ENCODE assay signal across 33 cellular contexts in the genomic region with DNA sequence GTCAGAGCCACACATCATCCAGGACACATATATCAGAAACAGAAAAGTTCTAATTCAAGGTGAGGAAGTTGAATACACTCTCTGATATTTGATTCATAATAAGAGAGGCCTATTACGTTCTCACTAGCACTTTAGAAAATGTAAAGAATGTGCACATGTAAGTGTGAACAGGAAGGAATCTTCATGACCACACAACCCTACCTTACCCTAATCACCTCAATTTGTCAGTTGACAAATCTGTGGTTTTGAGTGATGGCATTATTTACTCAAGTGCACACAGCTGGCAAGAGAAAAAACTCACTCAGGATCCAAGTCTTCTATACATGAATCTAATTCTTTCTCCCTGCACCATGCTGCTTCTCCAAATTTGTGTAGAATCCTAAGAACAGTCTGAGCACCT.
DNase-seq lines count a peak whose midpoint lies in the region; ATAC-seq and TF ChIP-seq lines count a peak whose summit lies in the region.
"Had no signal": no experiment of that assay in that cellular context is flagged by ENCODE, and none has a peak within 500 bp of the region (broad histone marks: within the 10 kb centered on the region; RNA-seq: fewer than 3 reads in every experiment).

No MANE protein-coding gene starts in this region.

- H4K20me1 ChIP-seq in DND-41 (ENCODE audit: insufficient read depth, low read length) = no peaks in the 10 kb centered on the region

- intact Hi-C loops in CD8-positive, alpha-beta T cell (cut with DNase I, micrococcal nuclease) = no loop called here
- intact Hi-C loops in uterus (cut with DNase I; ENCODE audit: low total_unique reads) = no loop called here

- no peak overlapping the region for H4K8ac ChIP-seq in mesenchymal stem cell (ENCODE audit: low read length)

- H3K4ac ChIP-seq in mesenchymal stem cell (ENCODE audit: low read depth in 1 of 2, low read length in 2 of 2) = no peak overlapping the region

- no peak overlapping the region for H3K14ac ChIP-seq in mesenchymal stem cell (ENCODE audit: low read length in 2 of 2)

- H3K4me3 Mint-ChIP-seq in CD8-positive, alpha-beta T cell = no peak overlapping the region
- H3K4me3 Mint-ChIP-seq: activated naive CD4-positive, alpha-beta T cell treated with anti-CD3 and anti-CD28 coated beads, Interleukin-2, amount 50 U/mL, for 24 hours; B cell; CD4-positive, alpha-beta memory T cell; neural progenitor cell had no signal

- H2AK5ac ChIP-seq in mesenchymal stem cell (ENCODE audit: low read length, severe bottlenecking) = no peak overlapping the region

- H3K36me3 ChIP-seq in DND-41 (ENCODE audit: insufficient read depth, low read length) (no peaks in the 10 kb centered on the region), mesenchymal stem cell (ENCODE audit: control insufficient read depth in 1 of 2, insufficient read depth in 2 of 2, low read depth in 1 of 2, low read length in 2 of 2) (no peaks in the 10 kb centered on the region), uterus (no peaks in the 10 kb centered on the region)
- H3K36me3 ChIP-seq in CD8-positive, alpha-beta T cell (ENCODE audit: insufficient read depth, low read length) = no peaks in the 10 kb centered on the region
- H3K36me3 ChIP-seq: heart left ventricle, left ventricle myocardium inferior, neural progenitor cell, right atrium auricular region, upper lobe of right lung, WERI-Rb-1 had no signal

- H3K27ac ChIP-seq in DND-41 (ENCODE audit: low read length) = no peak overlapping the region
- H3K27ac ChIP-seq in mesenchymal stem cell (ENCODE audit: low read length, poor library complexity, severe bottlenecking) = no peak overlapping the region
- H3K27ac ChIP-seq in CD8-positive, alpha-beta T cell (ENCODE audit: low read depth, low read length) = no peak overlapping the region
- H3K27ac ChIP-seq in uterus = no peak overlapping the region
- H3K27ac ChIP-seq: coronary artery, heart left ventricle, left ventricle myocardium inferior, neural progenitor cell, parathyroid adenoma, right atrium auricular region, upper lobe of right lung, WERI-Rb-1 had no signal

- no peaks in the 10 kb centered on the region for H3K4me1 Mint-ChIP-seq in CD8-positive, alpha-beta T cell (ENCODE audit: low read depth)
- H3K4me1 Mint-ChIP-seq: activated naive CD4-positive, alpha-beta T cell treated with anti-CD3 and anti-CD28 coated beads, Interleukin-2, amount 50 U/mL, for 24 hours; B cell; CD4-positive, alpha-beta memory T cell; neural progenitor cell had no signal

- WGBS in mesenchymal stem cell = 0% methylated on average over 1 of the region's 1 CpG

- H3K9me3 ChIP-seq in DND-41 (ENCODE audit: insufficient read depth, low read length, severe bottlenecking) (no peaks in the 10 kb centered on the region), mesenchymal stem cell (ENCODE audit: control insufficient read depth, low read length) (no peaks in the 10 kb centered on the region), uterus (no peaks in the 10 kb centered on the region)
- no peaks in the 10 kb centered on the region for H3K9me3 ChIP-seq in CD8-positive, alpha-beta T cell (ENCODE audit: low read length)
- H3K9me3 ChIP-seq: heart left ventricle, left ventricle myocardium inferior, right atrium auricular region, upper lobe of right lung had no signal

- H3K4me1 ChIP-seq in DND-41 (ENCODE audit: insufficient read depth, low read length) (no peaks in the 10 kb centered on the region), mesenchymal stem cell (ENCODE audit: control insufficient read depth, insufficient read depth, low read depth, low read length) (no peaks in the 10 kb centered on the region), uterus (no peaks in the 10 kb centered on the region)
- H3K4me1 ChIP-seq in CD8-positive, alpha-beta T cell (ENCODE audit: insufficient read depth, low read length) = no peaks in the 10 kb centered on the region
- H3K4me1 ChIP-seq: heart left ventricle, left ventricle myocardium inferior, parathyroid adenoma, right atrium auricular region, upper lobe of right lung had no signal

- CTCF ChIA-PET in CD8-positive, alpha-beta T cell (lab: Charles Lee) = no interaction called here

- no peak overlapping the region for H3K18ac ChIP-seq in mesenchymal stem cell (ENCODE audit: low read depth in 1 of 2, low read length in 2 of 2)

- no peak overlapping the region for H2BK5ac ChIP-seq in mesenchymal stem cell (ENCODE audit: low read depth, low read length, poor library complexity, severe bottlenecking)

- H2BK120ac ChIP-seq in mesenchymal stem cell (ENCODE audit: low read depth, low read length) = no peak overlapping the region

- H4K91ac ChIP-seq in mesenchymal stem cell (ENCODE audit: low read length) = no peak overlapping the region

- H2BK12ac ChIP-seq in mesenchymal stem cell (ENCODE audit: low read length in 2 of 2) = no peak overlapping the region

- no peak overlapping the region for H2AFZ ChIP-seq in DND-41 (ENCODE audit: low read depth, low read length)
- no peak overlapping the region for H2AFZ ChIP-seq in mesenchymal stem cell (ENCODE audit: low read depth, low read length)
- H2AFZ ChIP-seq: neural progenitor cell, parathyroid adenoma had no signal

- H3K4me2 ChIP-seq in DND-41 (ENCODE audit: insufficient read depth, low read length) (no peak overlapping the region), mesenchymal stem cell (ENCODE audit: low read length, poor library complexity, severe bottlenecking) (no peak overlapping the region)
- H3K4me2 ChIP-seq: neural progenitor cell had no signal

- H3K79me1 ChIP-seq in mesenchymal stem cell (replicated peaks; ENCODE audit: low read length, poor library complexity, severe bottlenecking) = no peaks in the 10 kb centered on the region

- H3K79me2 ChIP-seq in DND-41 (ENCODE audit: insufficient read depth, low read length) = no peaks in the 10 kb centered on the region
- H3K79me2 ChIP-seq: parathyroid adenoma had no signal

- H2BK15ac ChIP-seq in mesenchymal stem cell (ENCODE audit: low read depth, poor library complexity, severe bottlenecking) = no peak overlapping the region

- no peak overlapping the region for H3K23ac ChIP-seq in mesenchymal stem cell (ENCODE audit: low read length in 2 of 2)

- H3K4me3 ChIP-seq in DND-41 (ENCODE audit: low read depth in 1 of 2, low read length in 2 of 2) (no peak overlapping the region), mesenchymal stem cell (ENCODE audit: insufficient read depth in 1 of 2, low read depth in 1 of 2, low read length in 2 of 2) (no peak overlapping the region), uterus (no peak overlapping the region)
- H3K4me3 ChIP-seq in CD8-positive, alpha-beta T cell (ENCODE audit: low read depth, low read length) = no peak overlapping the region
- H3K4me3 ChIP-seq: coronary artery, heart left ventricle, left ventricle myocardium inferior, neural progenitor cell, right atrium auricular region, upper lobe of right lung had no signal

- H3K36me3 Mint-ChIP-seq in CD8-positive, alpha-beta T cell = no peaks in the 10 kb centered on the region
- H3K36me3 Mint-ChIP-seq: activated naive CD4-positive, alpha-beta T cell treated with anti-CD3 and anti-CD28 coated beads, Interleukin-2, amount 50 U/mL, for 24 hours; CD4-positive, alpha-beta memory T cell; neural progenitor cell had no signal

- no peak overlapping the region for H3K9ac ChIP-seq in DND-41 (ENCODE audit: low read depth, low read length)
- no peak overlapping the region for H3K9ac ChIP-seq in mesenchymal stem cell (ENCODE audit: low read length)
- H3K9ac ChIP-seq: neural progenitor cell, parathyroid adenoma had no signal

- ATAC-seq in DND-41 (ENCODE audit: insufficient read depth, low read depth) = peak; percentile 72
- no peak for ATAC-seq in CD8-positive, alpha-beta T cell
- ATAC-seq: heart left ventricle; stimulated activated naive CD8-positive, alpha-beta T cell treated with anti-CD3 and anti-CD28 coated beads, Interleukin-15, Interleukin-2, amounts not matched to agents 100 U/mL and 50 U/mL, for 24 hours; upper lobe of right lung had no signal

- no peak overlapping the region for H3K27ac Mint-ChIP-seq in CD8-positive, alpha-beta T cell
- H3K27ac Mint-ChIP-seq: activated naive CD4-positive, alpha-beta T cell treated with anti-CD3 and anti-CD28 coated beads, Interleukin-2, amount 50 U/mL, for 24 hours; activated T-helper 2 cell treated with anti-CD3 and anti-CD28 coated beads, Interferon-gamma antibody, Interleukin-2, Interleukin-4, amounts not matched to agents 10 μg/mL and 5 μg/mL and 100 μg/mL, durations not matched to agents 14 hours and 24 hours and 36 hours; B cell; CD4-positive, alpha-beta memory T cell; neural progenitor cell had no signal

- DNase-seq in DND-41 = no peak
- peak; percentile 39 for DNase-seq in M059J (ENCODE audit: low read depth)
- peak; percentile 18 for DNase-seq in astrocyte of the hippocampus (ENCODE audit: low read depth, low spot score)
- peak; percentile 20 for DNase-seq in mesenchymal stem cell
- DNase-seq in NOMO-1 (lab: John Stamatoyannopoulos, UW; ENCODE audit: unreplicated experiment in 2 of 2) = no peak
- no peak for DNase-seq in CD8-positive, alpha-beta T cell
- no peak for DNase-seq in uterus
- DNase-seq: activated CD4-positive, alpha-beta T cell treated with anti-CD3 and anti-CD28 coated beads for 4 hours; activated T-cell treated with anti-CD3 and anti-CD28 coated beads for 4 hours; anterior cingulate cortex; CD4-positive, alpha-beta memory T cell; DMS 273 treated with DMSO at 0.1 percent for 48 hours; effector CD8-positive, alpha-beta T cell; GF-D8; heart left ventricle; islet precursor cell; left ventricle myocardium inferior; NCI-H1105; NCI-H187; NCI-H510A treated with DMSO at 0.1 percent for 48 hours; NK-92 treated with Interleukin-12 subunit alpha and Interleukin-12 subunit beta, amount 100 ng/mL, for 24 hours; stimulated activated CD4-positive, alpha-beta T cell treated with anti-CD3 and anti-CD28 coated beads, Interleukin-1b, Interleukin-23, amount 100 ng/mL, for 48 hours; stimulated activated naive CD8-positive, alpha-beta T cell treated with anti-CD3 and anti-CD28 coated beads, Interleukin-15, Interleukin-2, amounts not matched to agents 100 U/mL and 50 U/mL, for 24 hours; T1000; upper lobe of right lung; WERI-Rb-1 had no signal

- POLR2A ChIA-PET in CD8-positive, alpha-beta T cell (lab: Charles Lee) = no interaction called here

- H3K27me3 ChIP-seq in DND-41 (ENCODE audit: insufficient read depth, low read length, poor library complexity) (peaks cover 3% of the 10 kb centered on the region), mesenchymal stem cell (ENCODE audit: control insufficient read depth in 1 of 2, insufficient read depth in 1 of 2, low read length in 2 of 2) (no peaks in the 10 kb centered on the region), uterus (no peaks in the 10 kb centered on the region)
- H3K27me3 ChIP-seq in CD8-positive, alpha-beta T cell (ENCODE audit: insufficient read depth, low read length) = no peaks in the 10 kb centered on the region
- H3K27me3 ChIP-seq: heart left ventricle, neural progenitor cell, right atrium auricular region, upper lobe of right lung had no signal

- no peak for TF ChIP-seq CTCF in DND-41 (IDR thresholded peaks at IDR 0.05; ENCODE audit: borderline replicate concordance, extremely low read depth, low read length, poor library complexity, severe bottlenecking)
- TF ChIP-seq CTCF in CD8-positive, alpha-beta T cell (IDR thresholded peaks at IDR 0.05) = no peak
- TF ChIP-seq CTCF in uterus (IDR thresholded peaks at IDR 0.05) = no peak

- H3K27me3 Mint-ChIP-seq in CD8-positive, alpha-beta T cell (ENCODE audit: low read depth) = no peaks in the 10 kb centered on the region

- H3K9me3 Mint-ChIP-seq in CD8-positive, alpha-beta T cell = no peaks in the 10 kb centered on the region
- H3K9me3 Mint-ChIP-seq: activated naive CD4-positive, alpha-beta T cell treated with anti-CD3 and anti-CD28 coated beads, Interleukin-2, amount 50 U/mL, for 24 hours; activated T-helper 2 cell treated with anti-CD3 and anti-CD28 coated beads, Interferon-gamma antibody, Interleukin-2, Interleukin-4, amounts not matched to agents 10 μg/mL and 5 μg/mL and 100 μg/mL, durations not matched to agents 14 hours and 24 hours and 36 hours; neural progenitor cell had no signal

- no peak for TF ChIP-seq POLR2A in uterus (IDR thresholded peaks at IDR 0.05)

Comparison
In these comparisons a context has a peak if more than half of its experiments do, and no peak if none do; other contexts are left out.
1. DNase-seq: peak in M059J (single experiment), astrocyte of the hippocampus (single experiment) and mesenchymal stem cell (single experiment); none in DND-41 (single experiment), NOMO-1 (0 of 2), CD8-positive, alpha-beta T cell (0 of 7) and uterus (0 of 2).